ENCODE assay signal across 8 cellular contexts in genomic region chr12:131896080-131896810, GRCh38. TPM values are rescaled to one million over a fixed set of nuclear protein-coding genes. Genes with fewer than 3 reads are reported as not detected.
DNase-seq lines count a peak whose midpoint lies in the region; ATAC-seq and TF ChIP-seq lines count a peak whose summit lies in the region.

No MANE protein-coding gene starts in this region.

- no peaks in the 10 kb centered on the region for H3K4me1 Mint-ChIP-seq in endothelial cell (ENCODE audit: unreplicated experiment)

- H3K4me3 ChIP-seq in AG04449 (ENCODE audit: low read depth, low read length) (peak overlapping the region; percentile 68), mesodermal cell (ENCODE audit: extremely low read depth, insufficient read depth, low read length, poor library complexity, severe bottlenecking) (peak overlapping the region; percentile 55)

- peak overlapping the region; percentile 88 for H3K27ac ChIP-seq in mesodermal cell (ENCODE audit: low read depth, low read length, severe bottlenecking)

- DNase-seq in AG04449 (ENCODE audit: low read depth, low spot score) (peak; percentile 40), NCI-H774 (lab: John Stamatoyannopoulos, UW) (peak; percentile 90), endothelial cell (ENCODE audit: low spot score) (peak; percentile 83)
- DNase-seq in activated CD8-positive, alpha-beta memory T cell treated with anti-CD3 and anti-CD28 coated beads, Interleukin-2, amount 50 U/mL, for 4 hours: peak; percentile 63
- DNase-seq in stimulated activated CD8-positive, alpha-beta memory T cell treated with anti-CD3 and anti-CD28 coated beads, Interleukin-12 subunit alpha, Interleukin-12 subunit beta, amount 100 ng/mL, for 4 hours (ENCODE audit: low read depth): peak; percentile 51

- H3K9me3 ChIP-seq in mesodermal cell (ENCODE audit: control insufficient read depth, low read length): no peaks in the 10 kb centered on the region

- POLR2A ChIA-PET in AG04449 (lab: Yijun Ruan, JAX): interaction anchor here (0.6 to 1.2 kb wide), 5 partner anchors 8 to 67 kb away, joined by 3 to 6 read pairs (median 3); no protein-coding TSS in a partner anchor

- H3K27ac Mint-ChIP-seq in endothelial cell (ENCODE audit: unreplicated experiment): no peak overlapping the region

- peak; percentile 64 for ATAC-seq in GM18907 (IDR thresholded peaks at IDR 0.05; ENCODE audit: unreplicated experiment)
- peak; percentile 52 for ATAC-seq in HG03159 (IDR thresholded peaks at IDR 0.05; ENCODE audit: unreplicated experiment)

- CTCF ChIA-PET in AG04449 (lab: Yijun Ruan, JAX): no interaction called here

- peaks cover 7% of the 10 kb centered on the region for H3K27me3 Mint-ChIP-seq in endothelial cell (ENCODE audit: unreplicated experiment)

- 5% methylated on average over 30 to 39 of the region's 39 CpGs for whole genome bisulfite sequencing in mesodermal cell (ENCODE audit: insufficient coverage in 2 of 2), 2 experiments

- no peaks in the 10 kb centered on the region for H3K36me3 Mint-ChIP-seq in endothelial cell (ENCODE audit: low read depth, unreplicated experiment)

- H3K36me3 ChIP-seq in mesodermal cell (ENCODE audit: control insufficient read depth, insufficient read depth, low read length): peaks cover 27% of the 10 kb centered on the region

- H3K9me3 Mint-ChIP-seq in endothelial cell (ENCODE audit: unreplicated experiment): no peaks in the 10 kb centered on the region

- H3K4me1 ChIP-seq in mesodermal cell (ENCODE audit: control insufficient read depth, insufficient read depth, low read length, poor library complexity, severe bottlenecking): peaks cover 9% of the 10 kb centered on the region

- TF ChIP-seq CTCF in AG04449 (IDR thresholded peaks at IDR 0.05; ENCODE audit: insufficient read depth, low read length, missing control alignments): no peak
- TF ChIP-seq CTCF in endothelial cell (IDR thresholded peaks at IDR 0.05; ENCODE audit: unreplicated experiment): no peak

- peak overlapping the region; percentile 85 for H3K4me3 Mint-ChIP-seq in endothelial cell (ENCODE audit: unreplicated experiment)

RNA-seq across cellular contexts. Expression of gene ULK1, which starts 1.8 kb away (rescaled TPM):
- 53.7 TPM for total RNA-seq in endothelial cell (ENCODE audit: unreplicated experiment)
- 36.6 TPM for polyA plus RNA-seq in mesodermal cell (2013, experiment 1 of 2)
- 28.0 TPM for polyA plus RNA-seq in mesodermal cell (2013, experiment 2 of 2)

RNA-seq across cellular contexts. Expression of gene PUS1, which starts 32.8 kb away (rescaled TPM):
- total RNA-seq in endothelial cell (ENCODE audit: unreplicated experiment): 25.8 TPM
- polyA plus RNA-seq in mesodermal cell (2013, experiment 1 of 2): 14.7 TPM
- 11.0 TPM for polyA plus RNA-seq in mesodermal cell (2013, experiment 2 of 2)

RNA-seq across cellular contexts. Expression of gene EP400, which starts 53.5 kb away (rescaled TPM):
- total RNA-seq in endothelial cell (ENCODE audit: unreplicated experiment): 66.2 TPM
- 30.8 TPM for polyA plus RNA-seq in mesodermal cell (2013, experiment 1 of 2)
- 23.7 TPM for polyA plus RNA-seq in mesodermal cell (2013, experiment 2 of 2)

Comparison
In these comparisons a context has a peak if more than half of its experiments do, and no peak if none do; other contexts are left out.
1. Peak in every context shown above with its lines: DNase-seq, ATAC-seq, H3K4me3 ChIP-seq and H3K27ac ChIP-seq.
2. DNase-seq: peak in every context shown above with its lines; median percentile 90 in NCI-H774; 83 in endothelial cell; 63 in activated CD8-positive, alpha-beta memory T cell treated with anti-CD3 and anti-CD28 coated beads, Interleukin-2, amount 50 U/mL, for 4 hours; 51 in stimulated activated CD8-positive, alpha-beta memory T cell treated with anti-CD3 and anti-CD28 coated beads, Interleukin-12 subunit alpha, Interleukin-12 subunit beta, amount 100 ng/mL, for 4 hours; 40 in AG04449.